In genomic region chr15:42704492-42704926, GRCh38 we compare ENCODE assay signal across 8 cellular contexts. TPM values are rescaled to one million over a fixed set of nuclear protein-coding genes. Genes with fewer than 3 reads are reported as not detected.
DNase-seq lines count a peak whose midpoint lies in the region; ATAC-seq, FAIRE-seq and TF ChIP-seq lines count a peak whose summit lies in the region.

No MANE protein-coding gene starts in this region.

- TF ChIP-seq CTCF in A549 (IDR thresholded peaks at IDR 0.05) (peak; percentile 66), activated B cell treated with CpG ODN at 0.5 μM for 24 hours (IDR thresholded peaks at IDR 0.05) (no peak), kidney (IDR thresholded peaks at IDR 0.05; ENCODE audit: borderline replicate concordance, extremely low read depth, insufficient read depth) (peak; percentile 91)

- H3K36me3 Mint-ChIP-seq in activated B cell treated with CpG ODN at 0.5 μM for 24 hours (ENCODE audit: low read depth) = peaks cover 6% of the 10 kb centered on the region

- H3K27me3 Mint-ChIP-seq in activated B cell treated with CpG ODN at 0.5 μM for 24 hours = no peaks in the 10 kb centered on the region

- H3K9me3 Mint-ChIP-seq in activated B cell treated with CpG ODN at 0.5 μM for 24 hours = no peaks in the 10 kb centered on the region

- H3K27ac Mint-ChIP-seq in activated B cell treated with CpG ODN at 0.5 μM for 24 hours = no peak overlapping the region

- FAIRE-seq in A549 (lab: Jason Lieb, UNC) = no peak
- FAIRE-seq in GM19239 (lab: Jason Lieb, UNC) = peak; percentile 83
- no peak for FAIRE-seq in kidney (lab: Jason Lieb, UNC)

- TF ChIP-seq POLR2A in A549 (IDR thresholded peaks at IDR 0.05; ENCODE audit: low read length) = no peak

- no peaks in the 10 kb centered on the region for H3K4me1 Mint-ChIP-seq in activated B cell treated with CpG ODN at 0.5 μM for 24 hours

- H3K9me3 ChIP-seq in A549 (peaks cover 5% of the 10 kb centered on the region; the same call in 1 of the 3 replicates), kidney (ENCODE audit: control insufficient read depth in 1 of 2, low read length in 2 of 2) (peaks cover 0 to 5% of the 10 kb centered on the region in 2 donors)

- intact Hi-C loops in activated B cell treated with CpG ODN at 0.5 μM for 24 hours (cut with micrococcal nuclease) (loop anchor here (1.0 kb wide), 3 partner anchors 222 to 581 kb away; partner anchors contain the start of gene CCNDBP1), kidney (cut with DNase I) (no loop called here)

- H3K4me1 ChIP-seq in A549 (peaks cover 18% of the 10 kb centered on the region), kidney (ENCODE audit: control insufficient read depth in 1 of 2, insufficient read depth in 1 of 2, low read depth in 1 of 2, low read length in 2 of 2) (no peaks in the 10 kb centered on the region)

- CTCF ChIA-PET in A549 (lab: Yijun Ruan, JAX) = interaction anchor here (1.0 to 2.4 kb wide), 6 partner anchors 28 to 582 kb away, joined by 3 to 8 read pairs (median 6); no protein-coding TSS in a partner anchor
- CTCF ChIA-PET in activated B cell treated with CpG ODN at 0.5 μM for 24 hours (lab: Charles Lee) = interaction anchor here (0.9 to 4.8 kb wide), 4 partner anchors 13 to 581 kb away, joined by 3 to 46 read pairs (median 4); no protein-coding TSS in a partner anchor

- DNase-seq in A549 (ENCODE audit: low read depth in 1 of 2, low spot score in 1 of 2) = peak; percentile 57 to 66
- peak; percentile 46 for DNase-seq in GM19239 (ENCODE audit: insufficient read length, low spot score)
- peak; percentile 32 for DNase-seq in NCI-H2171 (lab: John Stamatoyannopoulos, UW)
- peak; percentile 24 for DNase-seq in activated B cell treated with CpG ODN at 0.5 μM for 24 hours
- DNase-seq in central memory CD4-positive, alpha-beta T cell = peak; percentile 41
- no peak for DNase-seq in kidney
- DNase-seq in stimulated activated CD4-positive, alpha-beta T cell treated with anti-CD3 and anti-CD28 coated beads, Interleukin-1b, Interleukin-23, amount 100 ng/mL, for 48 hours = peak; percentile 54

- H3K4me3 Mint-ChIP-seq in activated B cell treated with CpG ODN at 0.5 μM for 24 hours = no peak overlapping the region

- peak; percentile 71 to 77 for TF ChIP-seq RAD21 in A549 (conservative IDR thresholded peaks at IDR 0.05 in 1 of 2, IDR thresholded peaks at IDR 0.05 in 1 of 2)

- ATAC-seq in A549 (peak; percentile 97 to 99), activated B cell treated with CpG ODN at 0.5 μM for 24 hours (ENCODE audit: low read depth) (peak; percentile 90), GM19395 (IDR thresholded peaks at IDR 0.05; ENCODE audit: unreplicated experiment) (no peak)

- no peak overlapping the region for H3K27ac ChIP-seq in A549
- H3K27ac ChIP-seq in kidney (ENCODE audit: low read depth in 2 of 2, low read length in 2 of 2) = no peak overlapping the region

- H3K36me3 ChIP-seq in kidney (ENCODE audit: control insufficient read depth in 1 of 2, insufficient read depth in 2 of 2, low read length in 2 of 2) = no peaks in the 10 kb centered on the region

- 50% methylated on average over 2 of the region's 4 CpGs for WGBS in A549 (ENCODE audit: missing lambda C conversion rate)

- H3K4me3 ChIP-seq in A549 = no peak overlapping the region
- no peak overlapping the region for H3K4me3 ChIP-seq in kidney (ENCODE audit: low read length in 2 of 2)

- H3K4me2 ChIP-seq in A549 = no peak overlapping the region

- TF ChIP-seq EP300 in A549 (IDR thresholded peaks at IDR 0.05) = no peak

- H3K9ac ChIP-seq in kidney (ENCODE audit: low read length in 2 of 2) = no peak overlapping the region

- POLR2A ChIA-PET in A549 (lab: Yijun Ruan, JAX) = no interaction called here
- POLR2A ChIA-PET in activated B cell treated with CpG ODN at 0.5 μM for 24 hours (lab: Charles Lee) = no interaction called here

TF ChIP-seq in A549, 52 proteins besides CTCF, POLR2A, EP300 and RAD21:
- TF ChIP-seq NFE2L2 (conservative IDR thresholded peaks at IDR 0.05; ENCODE audit: low read length) = no peak
- TF ChIP-seq CBX2 (IDR thresholded peaks at IDR 0.05; ENCODE audit: borderline replicate concordance, low read depth) = no peak
- TF ChIP-seq ZNF302 (CRISPR knock-in tag; IDR thresholded peaks at IDR 0.05) = no peak
- no peak for TF ChIP-seq JUN (IDR thresholded peaks at IDR 0.05)
- TF ChIP-seq CEBPB (IDR thresholded peaks at IDR 0.05) = no peak
- TF ChIP-seq SMC3 (IDR thresholded peaks at IDR 0.05) = peak; percentile 52
- no peak for TF ChIP-seq HOXB13 (CRISPR knock-in tag; IDR thresholded peaks at IDR 0.05; ENCODE audit: low read depth)

RNA-seq across cellular contexts. Expression of gene CDAN1, which starts 32.4 kb away (rescaled TPM):
- polyA plus RNA-seq in A549 (2011; rRNA removed) = 2.9 and 4.0 TPM in 2 replicates
- 3.6 and 4.5 TPM in 2 replicates for polyA plus RNA-seq in A549 (2012; cell fraction: cytosol; rRNA removed)
- polyA plus RNA-seq in A549 (2012; cell fraction: nucleus; rRNA removed) = 9.9 and 10.4 TPM in 2 replicates
- polyA plus RNA-seq in A549 (2017; fragmentation: RNase III; extraction: RNeasy Plus Mini Kit Qiagen cat#74134 plus additional on column Dnase treatment) = 6.9 to 7.7 TPM (median 7.5 TPM) in 3 replicates
- 4.6 and 4.8 TPM in 2 replicates for polyA minus RNA-seq in A549 (2011; rRNA and poly(A)+ RNA removed)
- 14.6 and 15.6 TPM in 2 replicates for total RNA-seq in activated B cell treated with CpG ODN at 0.5 μM for 24 hours
- total RNA-seq in kidney = 13.1 TPM
- 7.0 TPM for polyA plus RNA-seq in kidney (ENCODE audit: insufficient read depth, low read depth, low replicate concordance)
